8 cellular contexts compared by ENCODE assay signal in genomic region chr11:124644426-124645280, GRCh38. TPM values are rescaled to one million over a fixed set of nuclear protein-coding genes. Genes with fewer than 3 reads are reported as not detected.
DNase-seq lines count a peak whose midpoint lies in the region; ATAC-seq and TF ChIP-seq lines count a peak whose summit lies in the region.

No MANE protein-coding gene starts in this region.

- H3K79me2 ChIP-seq in neural cell (replicated peaks; ENCODE audit: insufficient read depth, low read length): no peaks in the 10 kb centered on the region

- TF ChIP-seq RAD21 in neural cell (conservative IDR thresholded peaks at IDR 0.05): peak; percentile 95

- H3K9me3 ChIP-seq in AG04450 (ENCODE audit: control insufficient read depth, insufficient read depth, low read length): no peaks in the 10 kb centered on the region; the same call in 1 of the 2 replicates
- H3K9me3 ChIP-seq in neural cell (ENCODE audit: low read length): no peaks in the 10 kb centered on the region

- H3K9ac ChIP-seq in neural cell (ENCODE audit: low read length): no peak overlapping the region

- peak; percentile 47 for ATAC-seq in HG03039 (IDR thresholded peaks at IDR 0.05; ENCODE audit: unreplicated experiment)
- no peak for ATAC-seq in GM21529 (IDR thresholded peaks at IDR 0.05; ENCODE audit: unreplicated experiment)

- H3K27ac ChIP-seq in AG04450 (ENCODE audit: low read depth, low read length) (peak overlapping the region; percentile 40), neural cell (ENCODE audit: low read length) (no peak overlapping the region)

- TF ChIP-seq EP300 in neural cell (conservative IDR thresholded peaks at IDR 0.05; ENCODE audit: poor library complexity, severe bottlenecking): no peak

- H3K4me3 ChIP-seq in AG04450 (ENCODE audit: low read depth, low read length) (no peak overlapping the region; the same call in 1 of the 2 replicates), neural cell (ENCODE audit: low read length) (no peak overlapping the region)

- no peaks in the 10 kb centered on the region for H3K36me3 ChIP-seq in neural cell (ENCODE audit: insufficient read depth, low read length)

- H3K9me2 ChIP-seq in neural cell (ENCODE audit: insufficient read depth, low read length): no peaks in the 10 kb centered on the region

- POLR2A ChIA-PET in AG04450 (lab: Yijun Ruan, JAX) (no interaction called here), GM10248 (lab: Yijun Ruan, JAX) (no interaction called here)

- H3K4me2 ChIP-seq in neural cell (ENCODE audit: low read length): no peak overlapping the region

- H4K20me1 ChIP-seq in neural cell (ENCODE audit: insufficient read depth): no peaks in the 10 kb centered on the region

- H2AFZ ChIP-seq in neural cell (ENCODE audit: low read depth, low read length): no peak overlapping the region

- CTCF ChIA-PET in AG04450 (lab: Charles Lee): interaction anchor here (0.6 to 4.8 kb wide), 50 partner anchors 8 to 498 kb away, joined by 3 to 107 read pairs (median 5); partner anchors contain the start of genes ESAM, NRGN, ROBO3 and SIAE
- CTCF ChIA-PET in GM10248 (lab: Yijun Ruan, JAX): interaction anchor here (0.7 to 4.9 kb wide), 26 partner anchors 10 to 575 kb away, joined by 3 to 52 read pairs (median 6); partner anchors contain the start of genes ROBO3, SIAE, SPA17 and TBRG1

- TF ChIP-seq CTCF in AG04450 (IDR thresholded peaks at IDR 0.05; ENCODE audit: low read depth, low read length) (peak; percentile 78), GM10248 (IDR thresholded peaks at IDR 0.05; ENCODE audit: control extremely low read depth, extremely low read depth, low read depth, missing control alignments) (peak; percentile 75), neural cell (IDR thresholded peaks at IDR 0.05; ENCODE audit: poor library complexity, severe bottlenecking) (peak; percentile 97)

- no peaks in the 10 kb centered on the region for H3K27me3 ChIP-seq in AG04450 (ENCODE audit: control insufficient read depth, insufficient read depth, low read length)
- no peaks in the 10 kb centered on the region for H3K27me3 ChIP-seq in neural cell (ENCODE audit: insufficient read depth, low read depth, low read length)

- no peak for DNase-seq in AG04450 (ENCODE audit: low read depth, low spot score)
- peak; percentile 55 for DNase-seq in GM10248 (ENCODE audit: extremely low spot score)
- peak; percentile 85 for DNase-seq in NCI-H2227 treated with DMSO at 0.1 percent for 48 hours (lab: John Stamatoyannopoulos, UW)
- peak; percentile 10 to 23 for DNase-seq in activated CD4-positive, alpha-beta T cell treated with anti-CD3 and anti-CD28 coated beads for 4 hours
- DNase-seq in fibroblast of peridontal ligament (ENCODE audit: extremely low read depth): peak; percentile 80

- no peaks in the 10 kb centered on the region for H3F3A ChIP-seq in neural cell (ENCODE audit: insufficient read depth, low read length, poor library complexity, severe bottlenecking)

TF ChIP-seq in neural cell, 6 proteins besides CTCF, POLR2A, EP300 and RAD21:
- TF ChIP-seq REST (IDR thresholded peaks at IDR 0.05; ENCODE audit: borderline replicate concordance) (peak; percentile 63), MXI1 (conservative IDR thresholded peaks at IDR 0.05; ENCODE audit: poor library complexity, severe bottlenecking) (peak; percentile 44), SMC3 (conservative IDR thresholded peaks at IDR 0.05; ENCODE audit: poor library complexity) (peak; percentile 97), POLR2AphosphoS5 (IDR thresholded peaks at IDR 0.05) (no peak), EZH2 (IDR thresholded peaks at IDR 0.05; ENCODE audit: borderline replicate concordance, insufficient read depth, low read length, poor library complexity, severe bottlenecking) (no peak), TAF1 (IDR thresholded peaks at IDR 0.05; ENCODE audit: low read depth) (no peak)

RNA-seq across cellular contexts. Expression of gene TBRG1, which starts 22.0 kb away (rescaled TPM):
- polyA plus RNA-seq in AG04450 (2011; rRNA removed) (30.9 and 31.4 TPM in 2 replicates), neural cell (83.2 and 89.2 TPM in 2 replicates)
- polyA minus RNA-seq in AG04450 (2011; rRNA and poly(A)+ RNA removed): 13.6 and 15.8 TPM in 2 replicates
- polyA minus RNA-seq in neural cell: 61.4 and 70.6 TPM in 2 replicates

RNA-seq across cellular contexts. Expression of gene SIAE, which starts 28.9 kb away (rescaled TPM):
- polyA plus RNA-seq in AG04450 (2011; rRNA removed) (33.5 and 37.9 TPM in 2 replicates), neural cell (4.0 and 4.3 TPM in 2 replicates)
- 10.6 and 11.8 TPM in 2 replicates for polyA minus RNA-seq in AG04450 (2011; rRNA and poly(A)+ RNA removed)
- 4.9 and 5.3 TPM in 2 replicates for polyA minus RNA-seq in neural cell

RNA-seq across cellular contexts. Expression of gene SPA17, which starts 29.1 kb away (rescaled TPM):
- polyA plus RNA-seq in AG04450 (2011; rRNA removed) (6.5 and 8.4 TPM in 2 replicates), neural cell (19.1 and 21.3 TPM in 2 replicates)
- 3.8 and 4.7 TPM in 2 replicates for polyA minus RNA-seq in AG04450 (2011; rRNA and poly(A)+ RNA removed)
- 3.4 and 6.9 TPM in 2 replicates for polyA minus RNA-seq in neural cell

RNA-seq across cellular contexts. Expression of gene PANX3, which starts 33.4 kb away (rescaled TPM):
- polyA plus RNA-seq in AG04450 (2011; rRNA removed) (not detected in 2 replicates), neural cell (not detected in 2 replicates)
- polyA minus RNA-seq in AG04450 (2011; rRNA and poly(A)+ RNA removed): not detected in 2 replicates
- polyA minus RNA-seq in neural cell: not detected in 2 replicates
